In the genomic region with DNA sequence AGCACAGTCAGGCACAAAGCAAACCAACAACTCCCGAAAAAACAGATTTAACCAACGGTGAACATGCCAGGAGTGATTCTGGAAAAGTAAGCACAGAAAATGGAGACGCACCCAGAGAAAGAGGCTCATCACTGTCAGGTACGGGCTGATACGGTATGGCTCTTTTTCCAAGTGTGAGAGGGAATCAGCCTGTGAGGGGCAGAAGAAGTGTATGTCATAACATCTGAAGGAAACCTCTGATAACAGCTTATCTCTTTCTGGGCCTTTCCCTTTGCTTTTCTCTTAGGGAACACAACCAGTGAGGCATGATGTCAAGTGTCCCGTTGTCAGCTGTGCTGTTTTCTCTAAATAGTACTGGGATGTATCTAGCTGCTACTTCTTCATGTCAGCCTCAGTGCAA, we compare ENCODE assay signal across 1 cellular context.
TF ChIP-seq lines count a peak whose summit lies in the region.

No MANE protein-coding gene starts in this region.

TF ChIP-seq in HepG2, 621 proteins besides CTCF, POLR2A, EP300 and RAD21 (continued from another document):
- peak; percentile 54 for TF ChIP-seq RBM22 (optimal IDR thresholded peaks at IDR 0.05; ENCODE audit: low read length)
- TF ChIP-seq, protein P1, sequence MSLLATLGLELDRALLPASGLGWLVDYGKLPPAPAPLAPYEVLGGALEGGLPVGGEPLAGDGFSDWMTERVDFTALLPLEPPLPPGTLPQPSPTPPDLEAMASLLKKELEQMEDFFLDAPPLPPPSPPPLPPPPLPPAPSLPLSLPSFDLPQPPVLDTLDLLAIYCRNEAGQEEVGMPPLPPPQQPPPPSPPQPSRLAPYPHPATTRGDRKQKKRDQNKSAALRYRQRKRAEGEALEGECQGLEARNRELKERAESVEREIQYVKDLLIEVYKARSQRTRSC (CRISPR knock-in tag; IDR thresholded peaks at IDR 0.05; ENCODE audit: low read depth), result no peak
- no peak for TF ChIP-seq ZFAT (CRISPR knock-in tag; conservative IDR thresholded peaks at IDR 0.05)
